Comparison of ENCODE assay signal across 9 cellular contexts in the genomic region with DNA sequence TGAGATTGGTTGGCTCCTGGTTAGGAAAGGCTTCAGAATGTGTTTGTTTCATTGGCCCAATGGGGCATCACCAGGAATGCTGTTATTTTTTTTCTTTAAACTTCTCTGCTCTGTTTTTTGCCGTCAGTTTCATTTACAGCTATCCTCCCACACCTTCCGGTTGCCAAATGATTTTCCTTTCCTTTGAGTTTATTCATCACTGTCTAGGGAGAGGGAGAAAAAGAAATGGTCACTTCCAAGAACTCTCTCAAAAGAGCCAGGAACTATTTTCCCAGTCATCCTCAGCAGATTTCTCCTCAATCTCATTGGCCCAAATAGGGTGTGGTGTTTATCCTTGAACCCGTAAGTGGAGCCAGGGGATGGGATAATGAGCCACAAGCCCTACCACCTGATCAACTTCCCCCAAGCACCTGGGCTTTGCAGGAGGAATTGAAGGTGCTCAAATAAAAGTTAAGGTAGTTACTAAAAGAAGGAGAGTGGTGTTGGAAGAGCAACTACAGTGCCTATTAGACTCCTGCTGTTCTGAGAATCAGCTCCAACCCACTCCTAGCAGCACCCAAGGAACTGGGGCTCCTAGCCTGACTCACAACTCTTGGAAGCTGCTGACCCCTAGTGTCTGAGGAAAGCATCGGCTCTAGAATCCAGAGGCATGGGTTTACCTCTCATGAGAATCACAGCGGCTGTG. TPM values are rescaled to one million over a fixed set of nuclear protein-coding genes. Genes with fewer than 3 reads are reported as not detected.
DNase-seq lines count a peak whose midpoint lies in the region; ATAC-seq and TF ChIP-seq lines count a peak whose summit lies in the region.
"Had no signal": no experiment of that assay in that cellular context is flagged by ENCODE, and none has a peak within 500 bp of the region (broad histone marks: within the 10 kb centered on the region; RNA-seq: fewer than 3 reads in every experiment).

No MANE protein-coding gene starts in this region.

- H3K4me2 ChIP-seq in PC-3 (ENCODE audit: low read length) = no peak overlapping the region

- H3K4me3 ChIP-seq in H7 (ENCODE audit: insufficient read depth, low read depth, low read length) (no peak overlapping the region), PC-3 (ENCODE audit: low read length) (no peak overlapping the region), cardiac fibroblast (replicated peaks in 1 of 2; ENCODE audit: low read depth in 2 of 2, low read length in 2 of 2) (no peak overlapping the region)
- H3K4me3 ChIP-seq: skin epidermis had no signal

- no peaks in the 10 kb centered on the region for H3F3A ChIP-seq in PC-3 (ENCODE audit: low read length, unreplicated experiment)

- POLR2A ChIA-PET in PC-3 (lab: Charles Lee; ENCODE audit: unreplicated experiment) = interaction anchor here (0.6 to 1.1 kb wide), 6 partner anchors 10 to 155 kb away, joined by 3 to 22 read pairs (median 4); no protein-coding TSS in a partner anchor

- H3K79me2 ChIP-seq in PC-3 (ENCODE audit: low read length) = peaks cover 78% of the 10 kb centered on the region

- no peaks in the 10 kb centered on the region for H3K9me3 Mint-ChIP-seq in stimulated activated naive CD8-positive, alpha-beta T cell treated with anti-CD3 and anti-CD28 coated beads, Interleukin-15, amount 100 ng/mL, for 72 hours

- H3K27me3 Mint-ChIP-seq in stimulated activated naive CD8-positive, alpha-beta T cell treated with anti-CD3 and anti-CD28 coated beads, Interleukin-15, amount 100 ng/mL, for 72 hours = peaks cover 12% of the 10 kb centered on the region

- BruUV-seq in PC-3 (replicated peaks; lab: Mats Ljungman, UMichigan) = no TSS peak

- intact Hi-C loops in PC-3 (cut with micrococcal nuclease) = loop anchor here (1.0 to 10.0 kb wide), 5 partner anchors 18 to 542 kb away; no protein-coding TSS in a partner anchor

- DNase-seq in stimulated activated CD4-positive, alpha-beta T cell treated with anti-CD3 and anti-CD28 coated beads, Interleukin-15, amount 100 ng/mL, for 48 hours (ENCODE audit: low read depth in 2 of 2) = peak; percentile 9 to 10
- DNase-seq in stimulated activated CD4-positive, alpha-beta T cell treated with anti-CD3 and anti-CD28 coated beads, Interleukin-4, amount 100 ng/mL, for 4 hours = no peak
- peak; percentile 81 for DNase-seq in H7
- DNase-seq in LHCN-M2 (ENCODE audit: low read depth) = peak; percentile 82
- DNase-seq in PC-3 = peak; percentile 93
- DNase-seq in cardiac fibroblast (ENCODE audit: low read depth in 2 of 2) = peak; percentile 93 to 94
- DNase-seq in stimulated activated naive CD8-positive, alpha-beta T cell treated with anti-CD3 and anti-CD28 coated beads, Interleukin-15, amount 100 ng/mL, for 72 hours = peak; percentile 24 to 44

- no peak overlapping the region for H2AFZ ChIP-seq in PC-3 (ENCODE audit: low read length)

- CTCF ChIA-PET in PC-3 (lab: Charles Lee) = interaction anchor here (0.6 to 2.0 kb wide), 6 partner anchors 19 to 202 kb away, joined by 3 to 13 read pairs (median 6); no protein-coding TSS in a partner anchor

- H3K27ac Mint-ChIP-seq in stimulated activated naive CD8-positive, alpha-beta T cell treated with anti-CD3 and anti-CD28 coated beads, Interleukin-15, amount 100 ng/mL, for 72 hours = no peak overlapping the region

- H3K9ac ChIP-seq in PC-3 (ENCODE audit: low read length) = no peak overlapping the region

- peak; percentile 98 for ATAC-seq in PC-3
- ATAC-seq in stimulated activated naive CD8-positive, alpha-beta T cell treated with anti-CD3 and anti-CD28 coated beads, Interleukin-15, amount 100 ng/mL, for 72 hours = peak; percentile 87

- no peak overlapping the region for H3K27ac ChIP-seq in PC-3 (ENCODE audit: low read length)
- peak overlapping the region; percentile 1 for H3K27ac ChIP-seq in layer of hippocampus (ENCODE audit: low read depth, low read length)

- no peaks in the 10 kb centered on the region for H3K4me1 Mint-ChIP-seq in stimulated activated naive CD8-positive, alpha-beta T cell treated with anti-CD3 and anti-CD28 coated beads, Interleukin-15, amount 100 ng/mL, for 72 hours

- H3K9me3 ChIP-seq in PC-3 (ENCODE audit: low read length) = no peaks in the 10 kb centered on the region

- TF ChIP-seq CTCF in PC-3 (conservative IDR thresholded peaks at IDR 0.05; ENCODE audit: low read depth, low read length) = peak; percentile 97
- peak; percentile 97 for TF ChIP-seq CTCF in cardiac fibroblast (IDR thresholded peaks at IDR 0.05; ENCODE audit: low read depth, low read length)

- H3K36me3 ChIP-seq in H7 (replicated peaks; ENCODE audit: control insufficient read depth, insufficient read depth, low read length) = no peaks in the 10 kb centered on the region
- no peaks in the 10 kb centered on the region for H3K36me3 ChIP-seq in PC-3 (ENCODE audit: low read depth, low read length)

- peaks cover 31% of the 10 kb centered on the region; the same call in 1 of the 2 replicates for H4K20me1 ChIP-seq in PC-3 (ENCODE audit: low read length)

- H3K27me3 ChIP-seq in H7 (ENCODE audit: control insufficient read depth, insufficient read depth, low read length) = peaks cover 19% of the 10 kb centered on the region
- no peaks in the 10 kb centered on the region for H3K27me3 ChIP-seq in PC-3 (ENCODE audit: low read length)
- H3K27me3 ChIP-seq in layer of hippocampus (ENCODE audit: control insufficient read depth, insufficient read depth, low read length) = no peaks in the 10 kb centered on the region

- no peaks in the 10 kb centered on the region for H3K9me2 ChIP-seq in PC-3 (replicated peaks; ENCODE audit: low read length)

- peaks cover 22% of the 10 kb centered on the region for H3K4me1 ChIP-seq in PC-3 (ENCODE audit: insufficient read depth, low read length)

- no peak overlapping the region for H3K4me3 Mint-ChIP-seq in stimulated activated naive CD8-positive, alpha-beta T cell treated with anti-CD3 and anti-CD28 coated beads, Interleukin-15, amount 100 ng/mL, for 72 hours

RNA-seq across cellular contexts. Expression of a gene that starts 34.8 kb away (rescaled TPM):
- total RNA-seq in H7 (2014; rRNA removed; shearing (Covaris generic)) = 0.52 and 0.74 TPM in 2 replicates
- total RNA-seq in LHCN-M2 (2014; rRNA removed) (5.6 and 8.3 TPM in 2 replicates), PC-3 (2014; rRNA removed) (1.0 and 2.1 TPM in 2 replicates)
- polyA plus RNA-seq in LHCN-M2 (2012) = 2.1 TPM

Comparison
In these comparisons a context has a peak if more than half of its experiments do, and no peak if none do; other contexts are left out.
1. DNase-seq: peak in stimulated activated CD4-positive, alpha-beta T cell treated with anti-CD3 and anti-CD28 coated beads, Interleukin-15, amount 100 ng/mL, for 48 hours (2 of 2), H7 (single experiment), LHCN-M2 (single experiment), PC-3 (single experiment), cardiac fibroblast (2 of 2) and stimulated activated naive CD8-positive, alpha-beta T cell treated with anti-CD3 and anti-CD28 coated beads, Interleukin-15, amount 100 ng/mL, for 72 hours (2 of 2); none in stimulated activated CD4-positive, alpha-beta T cell treated with anti-CD3 and anti-CD28 coated beads, Interleukin-4, amount 100 ng/mL, for 4 hours (0 of 2).